ENCODE assay signal across 9 cellular contexts in genomic region chr17:40284085-40284713, GRCh38. TPM values are rescaled to one million over a fixed set of nuclear protein-coding genes. Genes with fewer than 3 reads are reported as not detected.
A peak's percentile ranks its signal among the peaks of the same experiment; 100 is the strongest.
DNase-seq lines count a peak whose midpoint lies in the region; ATAC-seq, FAIRE-seq and TF ChIP-seq lines count a peak whose summit lies in the region.
"Had no signal": no experiment of that assay in that cellular context is flagged by ENCODE, and none has a peak within 500 bp of the region (broad histone marks: within the 10 kb centered on the region; RNA-seq: fewer than 3 reads in every experiment).

No MANE protein-coding gene starts in this region.

- H3K9me3 Mint-ChIP-seq in brain, result peaks cover 0 to 7% (median 0%) of the 10 kb centered on the region in 5 experiments

- H3K36me3 ChIP-seq in ACC112 (ENCODE audit: insufficient read depth, low read length), result 0 out of 2 replicates have a peak, but pooled peaks cover under 1% of the 10 kb centered on the region

- H3K79me2 ChIP-seq in ACC112 (ENCODE audit: control insufficient read depth, insufficient read depth, low read length, unreplicated experiment), result peaks cover 8% of the 10 kb centered on the region

- H3K4me1 ChIP-seq in ACC112 (ENCODE audit: control insufficient read depth, insufficient read depth, low read length, unreplicated experiment), result peaks cover 25% of the 10 kb centered on the region

- peak overlapping the region; percentile 66 for H3K4me3 ChIP-seq in ACC112 (ENCODE audit: low read depth, low read length)

- no peak for ATAC-seq in GM21723 (IDR thresholded peaks at IDR 0.05; ENCODE audit: unreplicated experiment)

- H3K4me1 Mint-ChIP-seq in brain, result peaks cover 19% of the 10 kb centered on the region

- FAIRE-seq in D721Med (lab: Jason Lieb, UNC), result no peak

- no peaks in the 10 kb centered on the region for H3K27me3 ChIP-seq in ACC112 (ENCODE audit: insufficient read depth, low read length)

- peaks cover 33% of the 10 kb centered on the region for H3K36me3 Mint-ChIP-seq in brain

- no peak overlapping the region for H3K4me3 Mint-ChIP-seq in brain

- H3K27ac ChIP-seq in ACC112 (ENCODE audit: low read depth, low read length), result peak overlapping the region; percentile 81

- H3K27me3 Mint-ChIP-seq in brain, result peaks cover 7% of the 10 kb centered on the region

- no peak overlapping the region for H2AFZ ChIP-seq in ACC112 (ENCODE audit: low read length, unreplicated experiment)

- H3K27ac Mint-ChIP-seq in brain, result peak overlapping the region in 3 of 5 experiments; percentile 10 to 83 (median 76)

- intact Hi-C loops in head of caudate nucleus (cut with DNase I), result no loop called here

- DNase-seq in HT1080 (ENCODE audit: low read depth) (peak; percentile 55), lung microvascular endothelial cell (ENCODE audit: low read depth in 2 of 2) (peak; percentile 49 to 65), NCI-H2227 (lab: John Stamatoyannopoulos, UW; ENCODE audit: unreplicated experiment) (no peak), head of caudate nucleus (no peak), D721Med (ENCODE audit: insufficient read length, low spot score) (no peak)
- DNase-seq: stimulated activated CD4-positive, alpha-beta T cell treated with anti-CD3 and anti-CD28 coated beads, Interleukin-4, amount 100 ng/mL, for 4 hours had no signal

- TF ChIP-seq CTCF in brain (conservative IDR thresholded peaks at IDR 0.05), result no peak
- no peak for TF ChIP-seq CTCF in D721Med (IDR thresholded peaks at IDR 0.05; ENCODE audit: insufficient read depth, missing control alignments)

RNA-seq across cellular contexts. Expression of gene CDC6, which starts 3.5 kb away (rescaled TPM):
- total RNA-seq in HT1080 (2014; rRNA removed; shearing (Covaris generic)), result 57.6 and 64.7 TPM in 2 replicates
- polyA plus RNA-seq in HT1080 (2015; cell fraction: cytosol; rRNA removed), result 31.1 and 31.3 TPM in 2 replicates
- polyA plus RNA-seq in HT1080 (2015; cell fraction: nucleus; rRNA removed), result 50.5 and 62.2 TPM in 2 replicates
- 23.2 TPM for polyA plus RNA-seq in brain (ENCODE audit: insufficient read depth, low read depth, low replicate concordance)
- total RNA-seq in lung microvascular endothelial cell, result 3.8 and 8.3 TPM in 2 replicates

RNA-seq across cellular contexts. Expression of gene RARA, which starts 24.8 kb away (rescaled TPM):
- total RNA-seq in HT1080 (2014; rRNA removed; shearing (Covaris generic)), result 24.1 and 34.4 TPM in 2 replicates
- polyA plus RNA-seq in HT1080 (2015; cell fraction: cytosol; rRNA removed), result 32.7 and 36.2 TPM in 2 replicates
- polyA plus RNA-seq in HT1080 (2015; cell fraction: nucleus; rRNA removed), result 19.0 and 24.4 TPM in 2 replicates
- 26.2 TPM for polyA plus RNA-seq in brain (ENCODE audit: insufficient read depth, low read depth, low replicate concordance)
- total RNA-seq in lung microvascular endothelial cell, result 5.4 and 6.0 TPM in 2 replicates

Comparison
In these comparisons a context has a peak if more than half of its experiments do, and no peak if none do; other contexts are left out.
1. DNase-seq: peak in HT1080 (single experiment) and lung microvascular endothelial cell (2 of 2); none in NCI-H2227 (single experiment), head of caudate nucleus (0 of 42) and D721Med (single experiment).